11 cellular contexts compared by ENCODE assay signal in the genomic region with DNA sequence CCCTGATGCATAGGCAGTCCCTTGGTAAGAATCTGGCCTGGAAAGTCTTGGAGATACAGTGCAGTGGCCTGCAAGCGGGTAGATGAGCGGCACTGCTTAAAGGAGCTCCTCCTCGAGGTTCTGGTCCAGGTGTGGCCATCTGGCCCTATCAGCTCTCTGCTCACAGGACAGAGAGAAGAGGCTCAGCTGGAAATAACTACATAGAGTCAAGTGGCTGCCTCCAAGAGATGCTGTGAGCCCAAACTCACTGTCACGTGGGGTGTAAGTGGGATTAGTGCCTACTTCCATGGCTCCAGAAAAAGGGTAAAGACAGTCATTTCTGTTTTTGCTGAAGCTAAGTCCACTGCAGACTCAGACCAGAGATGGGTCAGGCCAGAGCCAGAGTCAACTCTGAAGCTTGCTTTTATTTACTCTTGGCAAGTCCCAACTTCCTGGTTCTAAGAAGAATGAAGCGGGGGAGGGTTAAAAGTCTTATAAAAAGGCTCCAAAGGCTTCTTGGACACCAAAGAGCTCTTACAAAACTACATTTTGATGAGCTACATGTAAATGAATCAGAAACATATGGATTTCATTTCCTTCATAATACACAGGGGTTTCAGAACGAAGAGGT.
DNase-seq lines count a peak whose midpoint lies in the region; ATAC-seq and TF ChIP-seq lines count a peak whose summit lies in the region.
"Had no signal": no experiment of that assay in that cellular context is flagged by ENCODE, and none has a peak within 500 bp of the region (broad histone marks: within the 10 kb centered on the region; RNA-seq: fewer than 3 reads in every experiment).

No MANE protein-coding gene starts in this region.

- TF ChIP-seq POLR2A in body of pancreas (IDR thresholded peaks at IDR 0.05) (no peak), heart left ventricle (IDR thresholded peaks at IDR 0.05) (no peak)

- no peaks in the 10 kb centered on the region for H3K9me3 ChIP-seq in body of pancreas
- no peaks in the 10 kb centered on the region for H3K9me3 ChIP-seq in heart left ventricle
- H3K9me3 ChIP-seq in skeletal muscle tissue (ENCODE audit: control insufficient read depth in 3 of 3, low read length in 3 of 3), result no peaks in the 10 kb centered on the region
- H3K9me3 ChIP-seq: upper lobe of left lung had no signal

- H3K27me3 ChIP-seq in body of pancreas (no peaks in the 10 kb centered on the region), heart left ventricle (no peaks in the 10 kb centered on the region), skeletal muscle tissue (ENCODE audit: control insufficient read depth in 3 of 3, insufficient read depth in 3 of 3, low read length in 3 of 3) (no peaks in the 10 kb centered on the region)
- H3K27me3 ChIP-seq: upper lobe of left lung had no signal

- no peaks in the 10 kb centered on the region for H3K36me3 ChIP-seq in body of pancreas (replicated peaks in 1 of 2; ENCODE audit: insufficient read depth in 1 of 2, low read depth in 2 of 2)
- no peaks in the 10 kb centered on the region for H3K36me3 ChIP-seq in heart left ventricle
- H3K36me3 ChIP-seq in skeletal muscle tissue (ENCODE audit: control insufficient read depth in 3 of 3, insufficient read depth in 3 of 3, low read length in 3 of 3), result no peaks in the 10 kb centered on the region
- H3K36me3 ChIP-seq: upper lobe of left lung had no signal

- H3K27ac ChIP-seq in body of pancreas (peak overlapping the region in 1 of 4 donors; percentile 39), heart left ventricle (peak overlapping the region in 10 of 12 donors; percentile 6 to 78 (median 46)), skeletal muscle tissue (ENCODE audit: low read depth, low read length) (peak overlapping the region; percentile 45)

- DNase-seq in GM04503 (ENCODE audit: low read depth) (peak; percentile 94), body of pancreas (peak in 1 of 4 donors; percentile 20), heart left ventricle (no peak), head of caudate nucleus (no peak)
- DNase-seq: activated naive CD4-positive, alpha-beta T cell treated with Interleukin-2 at 50 U/mL for 16 hours; T1000; upper lobe of left lung had no signal

- ATAC-seq in body of pancreas, result peak; percentile 57
- peak; percentile 26 to 60 (median 59) for ATAC-seq in heart left ventricle
- no peak for ATAC-seq in HG02588 (IDR thresholded peaks at IDR 0.05; ENCODE audit: unreplicated experiment)
- ATAC-seq in HG02642 (IDR thresholded peaks at IDR 0.05; ENCODE audit: poor library complexity, unreplicated experiment), result no peak
- ATAC-seq in GM21619 (IDR thresholded peaks at IDR 0.05; ENCODE audit: unreplicated experiment), result no peak

- H3K4me1 ChIP-seq in body of pancreas, result peaks cover 38% of the 10 kb centered on the region
- H3K4me1 ChIP-seq in heart left ventricle, result peaks cover 0 to 69% (median 20%) of the 10 kb centered on the region in 12 donors
- peaks cover 2 to 27% (median 6%) of the 10 kb centered on the region in 3 donors for H3K4me1 ChIP-seq in skeletal muscle tissue (ENCODE audit: control insufficient read depth in 3 of 3, insufficient read depth in 3 of 3, low read length in 3 of 3)
- H3K4me1 ChIP-seq: upper lobe of left lung had no signal

- intact Hi-C loops in body of pancreas (cut with DNase I), result no loop called here
- intact Hi-C loops in heart left ventricle (cut with DNase I), result no loop called here
- intact Hi-C loops in head of caudate nucleus (cut with DNase I), result no loop called here

- H3K9ac ChIP-seq in skeletal muscle tissue (ENCODE audit: low read depth in 1 of 3, low read length in 3 of 3), result no peak overlapping the region

- TF ChIP-seq CTCF in body of pancreas (IDR thresholded peaks at IDR 0.05), result no peak
- no peak for TF ChIP-seq CTCF in heart left ventricle (IDR thresholded peaks at IDR 0.05)

- 75 to 84% methylated on average over 6 of the region's 6 CpGs for WGBS in body of pancreas, 2 donors
- 46 to 55% (median 53%) methylated on average over 5 to 6 of the region's 6 CpGs for WGBS in heart left ventricle, 4 donors

- H3K4me3 ChIP-seq in body of pancreas, result no peak overlapping the region
- no peak overlapping the region for H3K4me3 ChIP-seq in heart left ventricle
- H3K4me3 ChIP-seq in skeletal muscle tissue (ENCODE audit: low read length in 3 of 3), result no peak overlapping the region
- H3K4me3 ChIP-seq: upper lobe of left lung had no signal

Comparison
In these comparisons a context has a peak if more than half of its experiments do, and no peak if none do; other contexts are left out.
1. ATAC-seq: peak in body of pancreas (single experiment) and heart left ventricle (4 of 4); none in HG02588 (single experiment), HG02642 (single experiment) and GM21619 (single experiment).